25 cellular contexts compared by ENCODE assay signal in the genomic region with DNA sequence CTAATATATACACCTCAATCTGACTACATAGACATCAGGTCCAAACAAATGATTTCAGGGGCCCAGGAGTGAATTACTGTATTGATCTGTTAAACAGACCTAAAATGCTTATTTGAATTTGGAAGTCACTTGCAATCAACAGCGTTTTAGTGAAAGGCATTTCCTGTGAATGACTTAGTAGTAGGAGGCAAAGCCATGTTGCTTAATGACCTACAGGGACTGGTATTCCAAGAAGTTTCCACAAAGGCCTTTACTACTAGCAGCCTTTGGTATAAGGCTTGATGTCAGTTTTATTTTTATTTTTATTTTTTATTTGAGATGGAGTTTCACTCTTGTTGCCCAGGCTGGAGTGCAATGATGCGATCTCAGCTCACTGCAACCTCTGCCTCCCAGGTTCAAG. TPM values are rescaled to one million over a fixed set of nuclear protein-coding genes. Genes with fewer than 3 reads are reported as not detected.
DNase-seq lines count a peak whose midpoint lies in the region; ATAC-seq and TF ChIP-seq lines count a peak whose summit lies in the region.
"Had no signal": no experiment of that assay in that cellular context is flagged by ENCODE, and none has a peak within 500 bp of the region (broad histone marks: within the 10 kb centered on the region; RNA-seq: fewer than 3 reads in every experiment).

No MANE protein-coding gene starts in this region.

- WGBS in gastroesophageal sphincter (ENCODE audit: low coverage in 1 of 2), 2 donors, result 56 to 79% methylated on average over 2 of the region's 2 CpGs

- H3K4me1 ChIP-seq in adipocyte (ENCODE audit: control insufficient read depth, insufficient read depth, low read length) (peaks cover 29% of the 10 kb centered on the region), gastroesophageal sphincter (no peaks in the 10 kb centered on the region)

- intact Hi-C loops in sciatic nerve (cut with DNase I), result no loop called here

- H3K4me3 ChIP-seq in AG10803 (ENCODE audit: low read length) (no peak overlapping the region), adipocyte (ENCODE audit: low read length) (peak overlapping the region; percentile 57), gastroesophageal sphincter (no peak overlapping the region)
- H3K4me3 ChIP-seq: K562 had no signal

- no peak for TF ChIP-seq POLR2A in gastroesophageal sphincter (IDR thresholded peaks at IDR 0.05)

- peak overlapping the region in 3 of 4 donors; percentile 37 to 55 (median 44) for H3K27ac ChIP-seq in gastroesophageal sphincter
- H3K27ac ChIP-seq: brain microvascular endothelial cell, HL-60 had no signal

- TF ChIP-seq EP300 in gastroesophageal sphincter (IDR thresholded peaks at IDR 0.05), result no peak

- H3K9ac ChIP-seq in adipocyte (ENCODE audit: low read length), result peak overlapping the region; percentile 62
- H3K9ac ChIP-seq: SK-N-SH had no signal

- H3K36me3 ChIP-seq in adipocyte (ENCODE audit: control insufficient read depth, insufficient read depth, low read length, severe bottlenecking) (no peaks in the 10 kb centered on the region), gastroesophageal sphincter (no peaks in the 10 kb centered on the region)
- H3K36me3 ChIP-seq: brain microvascular endothelial cell had no signal

- DNase-seq in AG10803 (ENCODE audit: low read depth), result peak; percentile 60
- no peak for DNase-seq in adipocyte (ENCODE audit: low read depth)
- DNase-seq in sciatic nerve (ENCODE audit: low spot score), result no peak
- no peak for DNase-seq in CD1c-positive myeloid dendritic cell (ENCODE audit: extremely low spot score)
- DNase-seq in cerebellum (ENCODE audit: low spot score), result no peak
- DNase-seq in NCI-H1417 treated with DMSO at 0.1 percent for 48 hours (lab: John Stamatoyannopoulos, UW), result no peak
- DNase-seq: activated CD8-positive, alpha-beta memory T cell treated with anti-CD3 and anti-CD28 coated beads for 24 hours; activated T-cell treated with anti-CD3 and anti-CD28 coated beads, Interleukin-2, amount 50 U/mL, for 48 hours; brain microvascular endothelial cell; CD8-positive, alpha-beta T cell; DMS53; islet precursor cell; NCI-H2081; NCI-H446 treated with DMSO at 0.1 percent for 48 hours; SK-N-SH; T-helper 9 cell had no signal

- ATAC-seq in gastroesophageal sphincter (peak; percentile 49), sciatic nerve (peak; percentile 77), GM21528 (IDR thresholded peaks at IDR 0.05; ENCODE audit: low FRiP score, unreplicated experiment) (no peak)
- ATAC-seq: activated CD4-positive, CD25-positive, alpha-beta regulatory T cell treated with anti-CD3 and anti-CD28 coated beads, Interleukin-2, amount 50 U/mL, for 24 hours; CD8-positive, alpha-beta T cell; K562 had no signal

- H3K9me3 ChIP-seq in adipocyte (ENCODE audit: control insufficient read depth, low read length) (no peaks in the 10 kb centered on the region), gastroesophageal sphincter (no peaks in the 10 kb centered on the region)
- H3K9me3 ChIP-seq: SK-N-SH had no signal

- TF ChIP-seq CTCF in AG10803 (conservative IDR thresholded peaks at IDR 0.05; ENCODE audit: low read length) (no peak), gastroesophageal sphincter (IDR thresholded peaks at IDR 0.05) (no peak)

- H3K27me3 ChIP-seq in adipocyte (replicated peaks; ENCODE audit: control insufficient read depth, insufficient read depth, low read length) (no peaks in the 10 kb centered on the region), gastroesophageal sphincter (no peaks in the 10 kb centered on the region)
- H3K27me3 ChIP-seq: brain microvascular endothelial cell had no signal

RNA-seq across cellular contexts. Expression of gene SLC15A5, which starts 22.7 kb away (rescaled TPM):
- total RNA-seq in gastroesophageal sphincter (not detected), sciatic nerve (not detected), cerebellum (not detected)
- total RNA-seq: CD8-positive, alpha-beta T cell; dermis microvascular lymphatic vessel endothelial cell; epithelial cell of proximal tubule; K562; lung microvascular endothelial cell; posterior vena cava had no signal

RNA-seq across cellular contexts. Expression of gene MGST1, which starts 47.2 kb away (rescaled TPM):
- total RNA-seq in gastroesophageal sphincter (10 to 100 TPM; 11.8 to 59.1 (median 45.1) TPM), sciatic nerve (80.6 TPM), cerebellum (9.2 TPM)
- total RNA-seq: CD8-positive, alpha-beta T cell had no signal
